In genomic region chr15:74262635-74263034, GRCh38 we compare ENCODE assay signal across 21 cellular contexts. TPM values are rescaled to one million over a fixed set of nuclear protein-coding genes. Genes with fewer than 3 reads are reported as not detected.
DNase-seq lines count a peak whose midpoint lies in the region; ATAC-seq, FAIRE-seq and TF ChIP-seq lines count a peak whose summit lies in the region.
"Had no signal": no experiment of that assay in that cellular context is flagged by ENCODE, and none has a peak within 500 bp of the region (broad histone marks: within the 10 kb centered on the region; RNA-seq: fewer than 3 reads in every experiment).

No MANE protein-coding gene starts in this region.

- H4K20me1 ChIP-seq in SK-N-SH (ENCODE audit: insufficient read depth) (no peaks in the 10 kb centered on the region), endothelial cell of umbilical vein (replicated peaks; ENCODE audit: control insufficient read depth, extremely low read depth, insufficient read depth, low read length) (no peaks in the 10 kb centered on the region)

- H3K36me3 ChIP-seq in SK-N-SH (replicated peaks in 1 of 2; ENCODE audit: control insufficient read depth in 1 of 2, insufficient read depth in 2 of 2, low read length in 1 of 2) (no peaks in the 10 kb centered on the region), endothelial cell of umbilical vein (ENCODE audit: control insufficient read depth in 2 of 2, extremely low read depth in 1 of 2, insufficient read depth in 2 of 2, low read length in 2 of 2) (no peaks in the 10 kb centered on the region)
- H3K36me3 ChIP-seq: SJSA1 had no signal

- no peak for TF ChIP-seq EP300 in SK-N-SH (IDR thresholded peaks at IDR 0.05; ENCODE audit: borderline replicate concordance in 1 of 2, low read depth in 1 of 2, low read length in 1 of 2)

- DNase-seq in SK-N-SH = no peak
- DNase-seq in NCI-H2227 (lab: John Stamatoyannopoulos, UW; ENCODE audit: unreplicated experiment) = peak; percentile 17
- DNase-seq in endothelial cell of umbilical vein (ENCODE audit: low read depth, low spot score) = peak; percentile 8
- no peak for DNase-seq in HK-2 (ENCODE audit: unreplicated experiment)
- DNase-seq: CD4-positive, CD25-positive, alpha-beta regulatory T cell; GOT3; NCI-H1436; NCI-H2029; NCI-H345; NCI-H82; OCI-M1; T1000 had no signal

- FAIRE-seq in endothelial cell of umbilical vein (lab: Jason Lieb, UNC) = no peak
- FAIRE-seq: GM12878 had no signal

- dilution Hi-C loops in endothelial cell of umbilical vein (cut with MboI; ENCODE audit: extremely low pct_ligation_motif_present, low sequenced_read_pairs) = no loop called here

- peaks cover 4 to 65% of the 10 kb centered on the region in 2 experiments; a peak in 3 of 4 replicates for H3K4me1 ChIP-seq in SK-N-SH (ENCODE audit: control insufficient read depth in 1 of 2, insufficient read depth in 2 of 2, low read depth in 1 of 2, low read length in 1 of 2)
- no peaks in the 10 kb centered on the region for H3K4me1 ChIP-seq in endothelial cell of umbilical vein (ENCODE audit: control insufficient read depth, extremely low read depth, insufficient read depth, low read length)
- H3K4me1 ChIP-seq: SJSA1 had no signal

- H3K4me3 ChIP-seq in SK-N-SH (ENCODE audit: low read depth in 2 of 2, low read length in 1 of 2) (no peak overlapping the region), endothelial cell of umbilical vein (replicated peaks in 1 of 3; ENCODE audit: insufficient read depth in 1 of 3, low read depth in 1 of 3, low read length in 3 of 3) (no peak overlapping the region)
- H3K4me3 ChIP-seq: GM12878, SJSA1 had no signal

- H3K9me3 ChIP-seq in SK-N-SH = no peaks in the 10 kb centered on the region
- H3K9me3 ChIP-seq in endothelial cell of umbilical vein (replicated peaks; ENCODE audit: control insufficient read depth, insufficient read depth, low read length) = no peaks in the 10 kb centered on the region
- H3K9me3 ChIP-seq: SJSA1 had no signal

- no peak for TF ChIP-seq RAD21 in SK-N-SH (IDR thresholded peaks at IDR 0.05; ENCODE audit: low read length)

- no TSS peak for BruUV-seq in endothelial cell of umbilical vein (replicated peaks; lab: Mats Ljungman, UMichigan)

- no peak for TF ChIP-seq POLR2A in endothelial cell of umbilical vein (IDR thresholded peaks at IDR 0.05; ENCODE audit: low read depth, low read length)

- H3K9ac ChIP-seq in SK-N-SH (no peak overlapping the region), endothelial cell of umbilical vein (replicated peaks; ENCODE audit: extremely low read depth, insufficient read depth, low read length) (no peak overlapping the region)

- no peaks in the 10 kb centered on the region for H3K79me2 ChIP-seq in SK-N-SH (ENCODE audit: insufficient read depth)
- no peaks in the 10 kb centered on the region for H3K79me2 ChIP-seq in endothelial cell of umbilical vein (ENCODE audit: control insufficient read depth, insufficient read depth, low read length)

- H3K9me2 ChIP-seq in SK-N-SH = no peaks in the 10 kb centered on the region

- POLR2A ChIA-PET in SK-N-SH (lab: Yijun Ruan, JAX) = interaction anchor here (0.8 to 2.7 kb wide), 4 partner anchors 11 to 29 kb away, joined by 3 to 7 read pairs (median 3); no protein-coding TSS in a partner anchor
- POLR2A ChIA-PET in endothelial cell of umbilical vein (lab: Charles Lee) = no interaction called here

- CTCF ChIA-PET in SK-N-SH (lab: Yijun Ruan, JAX) (interaction anchor here (0.6 to 4.1 kb wide), 13 partner anchors 9 to 136 kb away, joined by 3 to 27 read pairs (median 5); no protein-coding TSS in a partner anchor), endothelial cell of umbilical vein (lab: Charles Lee) (interaction anchor here (0.9 to 1.3 kb wide), 4 partner anchors 11 to 45 kb away, joined by 3 to 5 read pairs (median 4); no protein-coding TSS in a partner anchor)

- peak overlapping the region in 1 of 2 experiments; percentile 79; a peak in 2 of 4 replicates for H3K27ac ChIP-seq in SK-N-SH (ENCODE audit: low read depth in 2 of 2, low read length in 1 of 2)
- no peak overlapping the region for H3K27ac ChIP-seq in endothelial cell of umbilical vein (ENCODE audit: insufficient read depth, low read depth, low read length)
- H3K27ac ChIP-seq: SJSA1 had no signal

- H3K4me2 ChIP-seq in SK-N-SH (no peak overlapping the region), endothelial cell of umbilical vein (ENCODE audit: insufficient read depth, low read length) (no peak overlapping the region)

- no peaks in the 10 kb centered on the region for H3K27me3 ChIP-seq in SK-N-SH (ENCODE audit: insufficient read depth)
- no peaks in the 10 kb centered on the region for H3K27me3 ChIP-seq in endothelial cell of umbilical vein (ENCODE audit: control insufficient read depth in 2 of 2, insufficient read depth in 2 of 2, low read length in 2 of 2)

- ATAC-seq in SK-N-SH treated with all-trans-retinoic acid at 6 μM for 48 hours (no peak), HG03439 (IDR thresholded peaks at IDR 0.05; ENCODE audit: unreplicated experiment) (no peak), HG02763 (IDR thresholded peaks at IDR 0.05; ENCODE audit: unreplicated experiment) (no peak)
- ATAC-seq: GM12878, HCT116, Right ventricle myocardium inferior had no signal

- H2AFZ ChIP-seq in SK-N-SH (ENCODE audit: low read depth) (no peak overlapping the region), endothelial cell of umbilical vein (ENCODE audit: low read depth, low read length) (no peak overlapping the region)

- H3K9me1 ChIP-seq in endothelial cell of umbilical vein (replicated peaks; ENCODE audit: control insufficient read depth, extremely low read depth, insufficient read depth, low read length) = no peaks in the 10 kb centered on the region

- 50% methylated on average over 5 of the region's 5 CpGs for WGBS in SK-N-SH (ENCODE audit: low lambda C conversion rate)

- no peaks in the 10 kb centered on the region for H3F3A ChIP-seq in SK-N-SH (replicated peaks; ENCODE audit: insufficient read depth)

- intact Hi-C loops in endothelial cell of umbilical vein (cut with micrococcal nuclease) = no loop called here

- TF ChIP-seq CTCF in SK-N-SH (IDR thresholded peaks at IDR 0.05) (no peak), endothelial cell of umbilical vein (IDR thresholded peaks at IDR 0.05; ENCODE audit: extremely low read depth in 1 of 2, insufficient read depth in 1 of 2, low read depth in 1 of 2, low read length in 2 of 2) (no peak)

TF ChIP-seq in SK-N-SH, 30 proteins besides CTCF, POLR2A, EP300 and RAD21 (continues in another document):
- TF ChIP-seq ELF1 (IDR thresholded peaks at IDR 0.05) (no peak), GABPA (IDR thresholded peaks at IDR 0.05; ENCODE audit: low read depth) (no peak), IRF3 (IDR thresholded peaks at IDR 0.05; ENCODE audit: low read depth, low read length) (no peak), GATA2 (CRISPR knock-in tag; IDR thresholded peaks at IDR 0.05) (no peak), SIN3A (IDR thresholded peaks at IDR 0.05; ENCODE audit: borderline replicate concordance, low read depth, low read length) (no peak), NRF1 (IDR thresholded peaks at IDR 0.05; ENCODE audit: low read depth, low read length) (no peak), FOXM1 (IDR thresholded peaks at IDR 0.05; ENCODE audit: low read depth) (no peak)

TF ChIP-seq in endothelial cell of umbilical vein, 7 proteins besides CTCF, POLR2A, EP300 and RAD21:
- TF ChIP-seq POLR2AphosphoS5 (IDR thresholded peaks at IDR 0.05; ENCODE audit: insufficient read depth, low read depth, low read length) = no peak
- TF ChIP-seq FOS (IDR thresholded peaks at IDR 0.05; ENCODE audit: borderline replicate concordance, insufficient read depth, low read length) = no peak
- no peak for TF ChIP-seq MYC (IDR thresholded peaks at IDR 0.05; ENCODE audit: low read depth, low read length)
- no peak for TF ChIP-seq GATA2 (IDR thresholded peaks at IDR 0.05; ENCODE audit: insufficient read depth, insufficient read length, low read depth, low read length)
- TF ChIP-seq MAX (IDR thresholded peaks at IDR 0.05; ENCODE audit: insufficient read depth, insufficient read length) = no peak
- TF ChIP-seq EZH2 (IDR thresholded peaks at IDR 0.05; ENCODE audit: borderline replicate concordance, low read depth, low read length, severe bottlenecking) = no peak
- TF ChIP-seq JUN (IDR thresholded peaks at IDR 0.05; ENCODE audit: borderline replicate concordance, insufficient read depth, insufficient read length, low read depth) = no peak

RNA-seq across cellular contexts. Expression of gene CCDC33, which starts 26.5 kb away (rescaled TPM):
- polyA plus RNA-seq in SK-N-SH (2012; rRNA removed) (3.3 and 4.0 TPM in 2 replicates), endothelial cell of umbilical vein (not detected in 2 replicates)
- polyA plus RNA-seq in SK-N-SH (2012; cell fraction: cytosol; rRNA removed) = 1.8 and 2.9 TPM in 2 replicates
- polyA plus RNA-seq in SK-N-SH (2012; cell fraction: nucleus; rRNA removed) = 3.9 and 4.0 TPM in 2 replicates
- total RNA-seq in endothelial cell of umbilical vein = not detected in 2 replicates
- polyA plus RNA-seq in endothelial cell of umbilical vein (2011; cell fraction: cytosol; rRNA removed) = not detected in 2 replicates
- polyA plus RNA-seq in endothelial cell of umbilical vein (2011; cell fraction: nucleus; rRNA removed) = not detected in 2 replicates
- not detected in 2 replicates for polyA plus RNA-seq in endothelial cell of umbilical vein (2012)
- not detected in 2 replicates for polyA minus RNA-seq in endothelial cell of umbilical vein
- polyA minus RNA-seq in endothelial cell of umbilical vein (2011; cell fraction: cytosol; rRNA and poly(A)+ RNA removed) = not detected
- not detected in 2 replicates for polyA minus RNA-seq in endothelial cell of umbilical vein (2011; cell fraction: nucleus; rRNA and poly(A)+ RNA removed)
- total RNA-seq: A673; CD4-positive, CD25-positive, alpha-beta regulatory T cell; Right ventricle myocardium inferior; SJSA1 had no signal
- polyA plus RNA-seq: CD4-positive, CD25-positive, alpha-beta regulatory T cell; IgD-negative memory B cell had no signal

Comparison
In these comparisons a context has a peak if more than half of its experiments do, and no peak if none do; other contexts are left out.
1. DNase-seq: peak in NCI-H2227 (single experiment) and endothelial cell of umbilical vein (single experiment); none in SK-N-SH (single experiment) and HK-2 (single experiment).